In genomic region chr12:69623970-69624369, GRCh38 we compare ENCODE assay signal across 1 cellular context.
A peak's percentile ranks its signal among the peaks of the same experiment; 100 is the strongest.
TF ChIP-seq lines count a peak whose summit lies in the region.

No MANE protein-coding gene starts in this region.

TF ChIP-seq in K562, 482 proteins besides CTCF, POLR2A, EP300 and RAD21 (continued from another document and continues in another):
- no peak for TF ChIP-seq FOS (IDR thresholded peaks at IDR 0.05; ENCODE audit: extremely low read depth, insufficient read length)
- no peak for TF ChIP-seq KLF10 (CRISPR knock-in tag; IDR thresholded peaks at IDR 0.05)
- no peak; the same call in 1 of the 2 replicates for TF ChIP-seq ZBTB12 (CRISPR knock-in tag; IDR thresholded peaks at IDR 0.05)
- TF ChIP-seq ATF1 (CRISPR knock-in tag; IDR thresholded peaks at IDR 0.05) = no peak
- TF ChIP-seq ATF1 (tag; IDR thresholded peaks at IDR 0.05) = peak; percentile 81
- TF ChIP-seq SMAD1 (IDR thresholded peaks at IDR 0.05; ENCODE audit: low read depth, low read length, partially characterized antibody) = peak; percentile 91
- peak; percentile 30 to 84; a peak in 2 of 4 replicates for TF ChIP-seq MAZ (CRISPR knock-in tag; conservative IDR thresholded peaks at IDR 0.05 in 1 of 2, IDR thresholded peaks at IDR 0.05 in 1 of 2)
- TF ChIP-seq ZNF197 (CRISPR knock-in tag; IDR thresholded peaks at IDR 0.05; ENCODE audit: low read depth) = peak; percentile 90; the same call in 1 of the 2 replicates
- TF ChIP-seq PPARD (CRISPR knock-in tag; IDR thresholded peaks at IDR 0.05) = no peak
- no peak for TF ChIP-seq FIP1L1 (IDR thresholded peaks at IDR 0.05; ENCODE audit: low read depth, low read length, poor library complexity, severe bottlenecking)
- no peak for TF ChIP-seq ZNF436 (CRISPR knock-in tag; IDR thresholded peaks at IDR 0.05)
- TF ChIP-seq ZNF347 (CRISPR knock-in tag; IDR thresholded peaks at IDR 0.05; ENCODE audit: low read depth) = no peak
- TF ChIP-seq GTF2F1 (IDR thresholded peaks at IDR 0.05; ENCODE audit: low read depth, low read length) = no peak
- TF ChIP-seq THAP7 (CRISPR knock-in tag; IDR thresholded peaks at IDR 0.05) = no peak
- TF ChIP-seq ZC3H8 (IDR thresholded peaks at IDR 0.05) = no peak
- TF ChIP-seq ZNF133 (CRISPR knock-in tag; IDR thresholded peaks at IDR 0.05) = no peak
- TF ChIP-seq PATZ1 (CRISPR knock-in tag; IDR thresholded peaks at IDR 0.05; ENCODE audit: borderline replicate concordance) = no peak
- TF ChIP-seq TFAP4 (CRISPR knock-in tag; IDR thresholded peaks at IDR 0.05; ENCODE audit: borderline replicate concordance) = peak; percentile 100
- TF ChIP-seq MLX (CRISPR knock-in tag; conservative IDR thresholded peaks at IDR 0.05) = no peak
- peak; percentile 92 for TF ChIP-seq MTA3 (IDR thresholded peaks at IDR 0.05; ENCODE audit: borderline replicate concordance)
- peak; percentile 90; the same call in 1 of the 2 replicates for TF ChIP-seq NCOA1 (IDR thresholded peaks at IDR 0.05; ENCODE audit: low read depth)
- TF ChIP-seq MBD1 (CRISPR knock-in tag; IDR thresholded peaks at IDR 0.05) = no peak
- TF ChIP-seq SFPQ (IDR thresholded peaks at IDR 0.05; ENCODE audit: low read depth, low read length) = no peak
- TF ChIP-seq ZFPM2 (CRISPR knock-in tag; IDR thresholded peaks at IDR 0.05) = no peak
- TF ChIP-seq NR2C2 (CRISPR knock-in tag; IDR thresholded peaks at IDR 0.05) = no peak
- peak; percentile 33; the same call in 1 of the 2 replicates for TF ChIP-seq NR2C2 (tag; IDR thresholded peaks at IDR 0.05)
- no peak for TF ChIP-seq TARDBP (IDR thresholded peaks at IDR 0.05)
- no peak for TF ChIP-seq HBP1 (CRISPR knock-in tag; IDR thresholded peaks at IDR 0.05)
- no peak for TF ChIP-seq ZNF217 (CRISPR knock-in tag; IDR thresholded peaks at IDR 0.05)
- TF ChIP-seq PHF8 (IDR thresholded peaks at IDR 0.05; ENCODE audit: borderline replicate concordance, low read length) = no peak
- TF ChIP-seq ARHGAP35 (IDR thresholded peaks at IDR 0.05; ENCODE audit: partially characterized antibody) = no peak
- TF ChIP-seq FUS (optimal IDR thresholded peaks at IDR 0.05; ENCODE audit: low read depth, low read length) = no peak
- peak; percentile 54; the same call in 1 of the 2 replicates for TF ChIP-seq ZBTB2 (IDR thresholded peaks at IDR 0.05)
- TF ChIP-seq NKRF (IDR thresholded peaks at IDR 0.05; ENCODE audit: borderline replicate concordance) = no peak
- no peak for TF ChIP-seq POLR3A (IDR thresholded peaks at IDR 0.05; ENCODE audit: borderline replicate concordance, extremely low read depth, insufficient read depth, insufficient read length)
